1 cellular context compared by ENCODE assay signal in the genomic region with DNA sequence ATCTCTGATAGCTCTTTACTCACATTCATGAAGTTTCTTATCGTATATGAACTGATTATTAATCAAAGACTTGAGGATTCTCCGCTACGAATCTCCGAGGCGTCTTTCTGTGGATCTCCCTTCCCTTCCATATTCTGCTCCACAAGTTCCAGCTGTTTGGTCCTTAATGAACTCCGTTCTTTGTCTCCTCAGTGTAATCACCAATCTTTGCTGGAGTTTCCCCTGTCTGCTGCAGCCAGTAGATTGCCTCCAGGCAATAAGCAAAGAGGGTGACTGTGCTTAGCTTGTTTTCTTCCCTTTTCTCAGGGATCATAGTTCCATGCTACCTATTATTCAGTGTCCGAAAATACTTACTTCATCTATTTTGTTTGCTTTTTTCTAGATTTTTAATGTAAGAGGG.
TF ChIP-seq lines count a peak whose summit lies in the region.

No MANE protein-coding gene starts in this region.

TF ChIP-seq in GM23338, 12 proteins besides CTCF, POLR2A, EP300 and RAD21 (continued from another document):
- TF ChIP-seq, protein P1, sequence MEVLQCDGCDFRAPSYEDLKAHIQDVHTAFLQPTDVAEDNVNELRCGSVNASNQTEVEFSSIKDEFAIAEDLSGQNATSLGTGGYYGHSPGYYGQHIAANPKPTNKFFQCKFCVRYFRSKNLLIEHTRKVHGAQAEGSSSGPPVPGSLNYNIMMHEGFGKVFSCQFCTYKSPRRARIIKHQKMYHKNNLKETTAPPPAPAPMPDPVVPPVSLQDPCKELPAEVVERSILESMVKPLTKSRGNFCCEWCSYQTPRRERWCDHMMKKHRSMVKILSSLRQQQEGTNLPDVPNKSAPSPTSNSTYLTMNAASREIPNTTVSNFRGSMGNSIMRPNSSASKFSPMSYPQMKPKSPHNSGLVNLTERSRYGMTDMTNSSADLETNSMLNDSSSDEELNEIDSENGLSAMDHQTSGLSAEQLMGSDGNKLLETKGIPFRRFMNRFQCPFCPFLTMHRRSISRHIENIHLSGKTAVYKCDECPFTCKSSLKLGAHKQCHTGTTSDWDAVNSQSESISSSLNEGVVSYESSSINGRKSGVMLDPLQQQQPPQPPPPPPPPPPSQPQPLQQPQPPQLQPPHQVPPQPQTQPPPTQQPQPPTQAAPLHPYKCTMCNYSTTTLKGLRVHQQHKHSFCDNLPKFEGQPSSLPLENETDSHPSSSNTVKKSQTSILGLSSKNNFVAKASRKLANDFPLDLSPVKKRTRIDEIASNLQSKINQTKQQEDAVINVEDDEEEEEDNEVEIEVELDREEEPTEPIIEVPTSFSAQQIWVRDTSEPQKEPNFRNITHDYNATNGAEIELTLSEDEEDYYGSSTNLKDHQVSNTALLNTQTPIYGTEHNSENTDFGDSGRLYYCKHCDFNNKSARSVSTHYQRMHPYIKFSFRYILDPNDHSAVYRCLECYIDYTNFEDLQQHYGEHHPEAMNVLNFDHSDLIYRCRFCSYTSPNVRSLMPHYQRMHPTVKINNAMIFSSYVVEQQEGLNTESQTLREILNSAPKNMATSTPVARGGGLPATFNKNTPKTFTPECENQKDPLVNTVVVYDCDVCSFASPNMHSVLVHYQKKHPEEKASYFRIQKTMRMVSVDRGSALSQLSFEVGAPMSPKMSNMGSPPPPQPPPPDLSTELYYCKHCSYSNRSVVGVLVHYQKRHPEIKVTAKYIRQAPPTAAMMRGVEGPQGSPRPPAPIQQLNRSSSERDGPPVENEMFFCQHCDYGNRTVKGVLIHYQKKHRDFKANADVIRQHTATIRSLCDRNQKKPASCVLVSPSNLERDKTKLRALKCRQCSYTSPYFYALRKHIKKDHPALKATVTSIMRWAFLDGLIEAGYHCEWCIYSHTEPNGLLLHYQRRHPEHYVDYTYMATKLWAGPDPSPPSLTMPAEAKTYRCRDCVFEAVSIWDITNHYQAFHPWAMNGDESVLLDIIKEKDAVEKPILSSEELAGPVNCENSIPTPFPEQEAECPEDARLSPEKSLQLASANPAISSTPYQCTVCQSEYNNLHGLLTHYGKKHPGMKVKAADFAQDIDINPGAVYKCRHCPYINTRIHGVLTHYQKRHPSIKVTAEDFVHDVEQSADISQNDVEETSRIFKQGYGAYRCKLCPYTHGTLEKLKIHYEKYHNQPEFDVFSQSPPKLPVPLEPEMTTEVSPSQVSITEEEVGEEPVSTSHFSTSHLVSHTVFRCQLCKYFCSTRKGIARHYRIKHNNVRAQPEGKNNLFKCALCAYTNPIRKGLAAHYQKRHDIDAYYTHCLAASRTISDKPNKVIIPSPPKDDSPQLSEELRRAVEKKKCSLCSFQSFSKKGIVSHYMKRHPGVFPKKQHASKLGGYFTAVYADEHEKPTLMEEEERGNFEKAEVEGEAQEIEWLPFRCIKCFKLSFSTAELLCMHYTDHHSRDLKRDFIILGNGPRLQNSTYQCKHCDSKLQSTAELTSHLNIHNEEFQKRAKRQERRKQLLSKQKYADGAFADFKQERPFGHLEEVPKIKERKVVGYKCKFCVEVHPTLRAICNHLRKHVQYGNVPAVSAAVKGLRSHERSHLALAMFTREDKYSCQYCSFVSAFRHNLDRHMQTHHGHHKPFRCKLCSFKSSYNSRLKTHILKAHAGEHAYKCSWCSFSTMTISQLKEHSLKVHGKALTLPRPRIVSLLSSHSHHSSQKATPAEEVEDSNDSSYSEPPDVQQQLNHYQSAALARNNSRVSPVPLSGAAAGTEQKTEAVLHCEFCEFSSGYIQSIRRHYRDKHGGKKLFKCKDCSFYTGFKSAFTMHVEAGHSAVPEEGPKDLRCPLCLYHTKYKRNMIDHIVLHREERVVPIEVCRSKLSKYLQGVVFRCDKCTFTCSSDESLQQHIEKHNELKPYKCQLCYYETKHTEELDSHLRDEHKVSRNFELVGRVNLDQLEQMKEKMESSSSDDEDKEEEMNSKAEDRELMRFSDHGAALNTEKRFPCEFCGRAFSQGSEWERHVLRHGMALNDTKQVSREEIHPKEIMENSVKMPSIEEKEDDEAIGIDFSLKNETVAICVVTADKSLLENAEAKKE (CRISPR knock-in tag; IDR thresholded peaks at IDR 0.05), result no peak
- TF ChIP-seq, protein P2, sequence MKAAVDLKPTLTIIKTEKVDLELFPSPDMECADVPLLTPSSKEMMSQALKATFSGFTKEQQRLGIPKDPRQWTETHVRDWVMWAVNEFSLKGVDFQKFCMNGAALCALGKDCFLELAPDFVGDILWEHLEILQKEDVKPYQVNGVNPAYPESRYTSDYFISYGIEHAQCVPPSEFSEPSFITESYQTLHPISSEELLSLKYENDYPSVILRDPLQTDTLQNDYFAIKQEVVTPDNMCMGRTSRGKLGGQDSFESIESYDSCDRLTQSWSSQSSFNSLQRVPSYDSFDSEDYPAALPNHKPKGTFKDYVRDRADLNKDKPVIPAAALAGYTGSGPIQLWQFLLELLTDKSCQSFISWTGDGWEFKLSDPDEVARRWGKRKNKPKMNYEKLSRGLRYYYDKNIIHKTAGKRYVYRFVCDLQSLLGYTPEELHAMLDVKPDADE (IDR thresholded peaks at IDR 0.05), result no peak
- TF ChIP-seq NANOG (IDR thresholded peaks at IDR 0.05; ENCODE audit: borderline replicate concordance) (no peak), POLR2AphosphoS5 (IDR thresholded peaks at IDR 0.05; ENCODE audit: low read depth) (no peak)
